ENCODE assay signal across 1 cellular context in the genomic region with DNA sequence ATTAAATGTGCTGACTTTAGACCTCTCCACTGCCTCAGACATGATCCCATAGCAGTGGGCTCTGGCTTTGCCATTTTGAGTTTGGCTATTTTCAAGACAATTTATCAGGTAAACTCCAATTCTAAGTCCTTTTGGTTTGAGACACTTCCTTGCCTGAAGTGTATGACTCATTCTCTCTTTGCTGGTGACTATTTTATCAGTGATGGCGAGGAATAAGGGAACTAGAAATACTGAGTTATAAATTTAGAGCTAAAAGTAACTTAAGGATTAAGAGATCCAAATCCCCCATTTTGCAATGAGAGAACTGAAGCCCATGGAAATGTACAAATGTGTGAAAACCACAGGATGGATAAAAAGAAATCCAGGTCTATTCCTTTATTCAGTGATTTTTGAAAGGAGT.
A peak's percentile ranks its signal among the peaks of the same experiment; 100 is the strongest.
TF ChIP-seq lines count a peak whose summit lies in the region.

No MANE protein-coding gene starts in this region.

TF ChIP-seq in K562, 482 proteins besides CTCF, POLR2A, EP300 and RAD21 (continued from another document and continues in another):
- TF ChIP-seq, protein P1, sequence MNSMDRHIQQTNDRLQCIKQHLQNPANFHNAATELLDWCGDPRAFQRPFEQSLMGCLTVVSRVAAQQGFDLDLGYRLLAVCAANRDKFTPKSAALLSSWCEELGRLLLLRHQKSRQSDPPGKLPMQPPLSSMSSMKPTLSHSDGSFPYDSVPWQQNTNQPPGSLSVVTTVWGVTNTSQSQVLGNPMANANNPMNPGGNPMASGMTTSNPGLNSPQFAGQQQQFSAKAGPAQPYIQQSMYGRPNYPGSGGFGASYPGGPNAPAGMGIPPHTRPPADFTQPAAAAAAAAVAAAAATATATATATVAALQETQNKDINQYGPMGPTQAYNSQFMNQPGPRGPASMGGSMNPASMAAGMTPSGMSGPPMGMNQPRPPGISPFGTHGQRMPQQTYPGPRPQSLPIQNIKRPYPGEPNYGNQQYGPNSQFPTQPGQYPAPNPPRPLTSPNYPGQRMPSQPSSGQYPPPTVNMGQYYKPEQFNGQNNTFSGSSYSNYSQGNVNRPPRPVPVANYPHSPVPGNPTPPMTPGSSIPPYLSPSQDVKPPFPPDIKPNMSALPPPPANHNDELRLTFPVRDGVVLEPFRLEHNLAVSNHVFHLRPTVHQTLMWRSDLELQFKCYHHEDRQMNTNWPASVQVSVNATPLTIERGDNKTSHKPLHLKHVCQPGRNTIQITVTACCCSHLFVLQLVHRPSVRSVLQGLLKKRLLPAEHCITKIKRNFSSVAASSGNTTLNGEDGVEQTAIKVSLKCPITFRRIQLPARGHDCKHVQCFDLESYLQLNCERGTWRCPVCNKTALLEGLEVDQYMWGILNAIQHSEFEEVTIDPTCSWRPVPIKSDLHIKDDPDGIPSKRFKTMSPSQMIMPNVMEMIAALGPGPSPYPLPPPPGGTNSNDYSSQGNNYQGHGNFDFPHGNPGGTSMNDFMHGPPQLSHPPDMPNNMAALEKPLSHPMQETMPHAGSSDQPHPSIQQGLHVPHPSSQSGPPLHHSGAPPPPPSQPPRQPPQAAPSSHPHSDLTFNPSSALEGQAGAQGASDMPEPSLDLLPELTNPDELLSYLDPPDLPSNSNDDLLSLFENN (IDR thresholded peaks at IDR 0.05; ENCODE audit: low read depth in 2 of 2, low read length in 2 of 2) = no peak
- peak; percentile 94 for TF ChIP-seq FOSL1 (tag; conservative IDR thresholded peaks at IDR 0.05)
- TF ChIP-seq, protein P2, sequence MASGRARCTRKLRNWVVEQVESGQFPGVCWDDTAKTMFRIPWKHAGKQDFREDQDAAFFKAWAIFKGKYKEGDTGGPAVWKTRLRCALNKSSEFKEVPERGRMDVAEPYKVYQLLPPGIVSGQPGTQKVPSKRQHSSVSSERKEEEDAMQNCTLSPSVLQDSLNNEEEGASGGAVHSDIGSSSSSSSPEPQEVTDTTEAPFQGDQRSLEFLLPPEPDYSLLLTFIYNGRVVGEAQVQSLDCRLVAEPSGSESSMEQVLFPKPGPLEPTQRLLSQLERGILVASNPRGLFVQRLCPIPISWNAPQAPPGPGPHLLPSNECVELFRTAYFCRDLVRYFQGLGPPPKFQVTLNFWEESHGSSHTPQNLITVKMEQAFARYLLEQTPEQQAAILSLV (tag; IDR thresholded peaks at IDR 0.05) = no peak
- TF ChIP-seq NR3C1 (CRISPR knock-in tag; IDR thresholded peaks at IDR 0.05) = no peak
- peak; percentile 13; the same call in 1 of the 2 replicates for TF ChIP-seq SMARCA4 (IDR thresholded peaks at IDR 0.05)
- TF ChIP-seq, protein P3, sequence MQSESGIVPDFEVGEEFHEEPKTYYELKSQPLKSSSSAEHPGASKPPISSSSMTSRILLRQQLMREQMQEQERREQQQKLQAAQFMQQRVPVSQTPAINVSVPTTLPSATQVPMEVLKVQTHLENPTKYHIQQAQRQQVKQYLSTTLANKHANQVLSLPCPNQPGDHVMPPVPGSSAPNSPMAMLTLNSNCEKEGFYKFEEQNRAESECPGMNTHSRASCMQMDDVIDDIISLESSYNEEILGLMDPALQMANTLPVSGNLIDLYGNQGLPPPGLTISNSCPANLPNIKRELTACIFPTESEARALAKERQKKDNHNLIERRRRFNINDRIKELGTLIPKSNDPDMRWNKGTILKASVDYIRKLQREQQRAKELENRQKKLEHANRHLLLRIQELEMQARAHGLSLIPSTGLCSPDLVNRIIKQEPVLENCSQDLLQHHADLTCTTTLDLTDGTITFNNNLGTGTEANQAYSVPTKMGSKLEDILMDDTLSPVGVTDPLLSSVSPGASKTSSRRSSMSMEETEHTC (IDR thresholded peaks at IDR 0.05) = no peak
- TF ChIP-seq SPI1 (IDR thresholded peaks at IDR 0.05; ENCODE audit: borderline replicate concordance, low read depth, low read length) = peak; percentile 45; the same call in 1 of the 2 replicates
- TF ChIP-seq RBM14 (IDR thresholded peaks at IDR 0.05; ENCODE audit: borderline replicate concordance, insufficient read depth, low read depth, low read length) = no peak
- peak; percentile 31; the same call in 1 of the 2 replicates for TF ChIP-seq ARID1B (IDR thresholded peaks at IDR 0.05)
- TF ChIP-seq, protein P4, sequence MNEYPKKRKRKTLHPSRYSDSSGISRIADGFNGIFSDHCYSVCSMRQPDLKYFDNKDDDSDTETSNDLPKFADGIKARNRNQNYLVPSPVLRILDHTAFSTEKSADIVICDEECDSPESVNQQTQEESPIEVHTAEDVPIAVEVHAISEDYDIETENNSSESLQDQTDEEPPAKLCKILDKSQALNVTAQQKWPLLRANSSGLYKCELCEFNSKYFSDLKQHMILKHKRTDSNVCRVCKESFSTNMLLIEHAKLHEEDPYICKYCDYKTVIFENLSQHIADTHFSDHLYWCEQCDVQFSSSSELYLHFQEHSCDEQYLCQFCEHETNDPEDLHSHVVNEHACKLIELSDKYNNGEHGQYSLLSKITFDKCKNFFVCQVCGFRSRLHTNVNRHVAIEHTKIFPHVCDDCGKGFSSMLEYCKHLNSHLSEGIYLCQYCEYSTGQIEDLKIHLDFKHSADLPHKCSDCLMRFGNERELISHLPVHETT (CRISPR knock-in tag; conservative IDR thresholded peaks at IDR 0.05 in 1 of 2, IDR thresholded peaks at IDR 0.05 in 1 of 2) = no peak
- TF ChIP-seq, protein P5, sequence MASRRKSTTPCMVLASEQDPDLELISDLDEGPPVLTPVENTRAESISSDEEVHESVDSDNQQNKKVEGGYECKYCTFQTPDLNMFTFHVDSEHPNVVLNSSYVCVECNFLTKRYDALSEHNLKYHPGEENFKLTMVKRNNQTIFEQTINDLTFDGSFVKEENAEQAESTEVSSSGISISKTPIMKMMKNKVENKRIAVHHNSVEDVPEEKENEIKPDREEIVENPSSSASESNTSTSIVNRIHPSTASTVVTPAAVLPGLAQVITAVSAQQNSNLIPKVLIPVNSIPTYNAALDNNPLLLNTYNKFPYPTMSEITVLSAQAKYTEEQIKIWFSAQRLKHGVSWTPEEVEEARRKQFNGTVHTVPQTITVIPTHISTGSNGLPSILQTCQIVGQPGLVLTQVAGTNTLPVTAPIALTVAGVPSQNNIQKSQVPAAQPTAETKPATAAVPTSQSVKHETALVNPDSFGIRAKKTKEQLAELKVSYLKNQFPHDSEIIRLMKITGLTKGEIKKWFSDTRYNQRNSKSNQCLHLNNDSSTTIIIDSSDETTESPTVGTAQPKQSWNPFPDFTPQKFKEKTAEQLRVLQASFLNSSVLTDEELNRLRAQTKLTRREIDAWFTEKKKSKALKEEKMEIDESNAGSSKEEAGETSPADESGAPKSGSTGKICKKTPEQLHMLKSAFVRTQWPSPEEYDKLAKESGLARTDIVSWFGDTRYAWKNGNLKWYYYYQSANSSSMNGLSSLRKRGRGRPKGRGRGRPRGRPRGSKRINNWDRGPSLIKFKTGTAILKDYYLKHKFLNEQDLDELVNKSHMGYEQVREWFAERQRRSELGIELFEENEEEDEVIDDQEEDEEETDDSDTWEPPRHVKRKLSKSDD (conservative IDR thresholded peaks at IDR 0.05; ENCODE audit: low read length) = no peak
- no peak for TF ChIP-seq MAFG (tag; conservative IDR thresholded peaks at IDR 0.05)
- TF ChIP-seq JUNB (CRISPR knock-in tag; conservative IDR thresholded peaks at IDR 0.05) = peak; percentile 74; the same call in 1 of the 2 replicates
- TF ChIP-seq, protein P6, sequence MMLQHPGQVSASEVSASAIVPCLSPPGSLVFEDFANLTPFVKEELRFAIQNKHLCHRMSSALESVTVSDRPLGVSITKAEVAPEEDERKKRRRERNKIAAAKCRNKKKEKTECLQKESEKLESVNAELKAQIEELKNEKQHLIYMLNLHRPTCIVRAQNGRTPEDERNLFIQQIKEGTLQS (IDR thresholded peaks at IDR 0.05) = peak; percentile 90
- TF ChIP-seq, protein P6 (CRISPR knock-in tag; conservative IDR thresholded peaks at IDR 0.05) = no peak
- no peak for TF ChIP-seq NR2F6 (CRISPR knock-in tag; IDR thresholded peaks at IDR 0.05)
- TF ChIP-seq NFIX (CRISPR knock-in tag; IDR thresholded peaks at IDR 0.05; ENCODE audit: low read depth) = no peak
- TF ChIP-seq JUN (IDR thresholded peaks at IDR 0.05; ENCODE audit: borderline replicate concordance, low read depth, low read length) = peak; percentile 71
- no peak for TF ChIP-seq JUN (CRISPR knock-in tag; IDR thresholded peaks at IDR 0.05; ENCODE audit: borderline replicate concordance)
- TF ChIP-seq, protein P7, sequence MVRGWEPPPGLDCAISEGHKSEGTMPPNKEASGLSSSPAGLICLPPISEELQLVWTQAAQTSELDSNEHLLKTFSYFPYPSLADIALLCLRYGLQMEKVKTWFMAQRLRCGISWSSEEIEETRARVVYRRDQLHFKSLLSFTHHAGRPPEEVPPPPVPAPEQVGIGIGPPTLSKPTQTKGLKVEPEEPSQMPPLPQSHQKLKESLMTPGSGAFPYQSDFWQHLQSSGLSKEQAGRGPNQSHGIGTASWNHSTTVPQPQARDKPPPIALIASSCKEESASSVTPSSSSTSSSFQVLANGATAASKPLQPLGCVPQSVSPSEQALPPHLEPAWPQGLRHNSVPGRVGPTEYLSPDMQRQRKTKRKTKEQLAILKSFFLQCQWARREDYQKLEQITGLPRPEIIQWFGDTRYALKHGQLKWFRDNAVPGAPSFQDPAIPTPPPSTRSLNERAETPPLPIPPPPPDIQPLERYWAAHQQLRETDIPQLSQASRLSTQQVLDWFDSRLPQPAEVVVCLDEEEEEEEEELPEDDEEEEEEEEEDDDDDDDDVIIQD (CRISPR knock-in tag; IDR thresholded peaks at IDR 0.05) = no peak
- TF ChIP-seq, protein P8, sequence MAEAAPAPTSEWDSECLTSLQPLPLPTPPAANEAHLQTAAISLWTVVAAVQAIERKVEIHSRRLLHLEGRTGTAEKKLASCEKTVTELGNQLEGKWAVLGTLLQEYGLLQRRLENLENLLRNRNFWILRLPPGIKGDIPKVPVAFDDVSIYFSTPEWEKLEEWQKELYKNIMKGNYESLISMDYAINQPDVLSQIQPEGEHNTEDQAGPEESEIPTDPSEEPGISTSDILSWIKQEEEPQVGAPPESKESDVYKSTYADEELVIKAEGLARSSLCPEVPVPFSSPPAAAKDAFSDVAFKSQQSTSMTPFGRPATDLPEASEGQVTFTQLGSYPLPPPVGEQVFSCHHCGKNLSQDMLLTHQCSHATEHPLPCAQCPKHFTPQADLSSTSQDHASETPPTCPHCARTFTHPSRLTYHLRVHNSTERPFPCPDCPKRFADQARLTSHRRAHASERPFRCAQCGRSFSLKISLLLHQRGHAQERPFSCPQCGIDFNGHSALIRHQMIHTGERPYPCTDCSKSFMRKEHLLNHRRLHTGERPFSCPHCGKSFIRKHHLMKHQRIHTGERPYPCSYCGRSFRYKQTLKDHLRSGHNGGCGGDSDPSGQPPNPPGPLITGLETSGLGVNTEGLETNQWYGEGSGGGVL (CRISPR knock-in tag; IDR thresholded peaks at IDR 0.05) = no peak
- TF ChIP-seq PTTG1 (tag; IDR thresholded peaks at IDR 0.05; ENCODE audit: low read depth) = no peak
- no peak for TF ChIP-seq ZNF121 (CRISPR knock-in tag; conservative IDR thresholded peaks at IDR 0.05)
- TF ChIP-seq, protein P9, sequence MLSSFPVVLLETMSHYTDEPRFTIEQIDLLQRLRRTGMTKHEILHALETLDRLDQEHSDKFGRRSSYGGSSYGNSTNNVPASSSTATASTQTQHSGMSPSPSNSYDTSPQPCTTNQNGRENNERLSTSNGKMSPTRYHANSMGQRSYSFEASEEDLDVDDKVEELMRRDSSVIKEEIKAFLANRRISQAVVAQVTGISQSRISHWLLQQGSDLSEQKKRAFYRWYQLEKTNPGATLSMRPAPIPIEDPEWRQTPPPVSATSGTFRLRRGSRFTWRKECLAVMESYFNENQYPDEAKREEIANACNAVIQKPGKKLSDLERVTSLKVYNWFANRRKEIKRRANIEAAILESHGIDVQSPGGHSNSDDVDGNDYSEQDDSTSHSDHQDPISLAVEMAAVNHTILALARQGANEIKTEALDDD (IDR thresholded peaks at IDR 0.05) = peak; percentile 98
- no peak for TF ChIP-seq TAF9B (IDR thresholded peaks at IDR 0.05; ENCODE audit: partially characterized antibody)
- TF ChIP-seq SNIP1 (IDR thresholded peaks at IDR 0.05; ENCODE audit: low read depth) = no peak
- TF ChIP-seq HDAC1 (IDR thresholded peaks at IDR 0.05) = no peak
- peak; percentile 91 for TF ChIP-seq JUND (IDR thresholded peaks at IDR 0.05; ENCODE audit: borderline replicate concordance, low read depth, low read length)
- TF ChIP-seq JUND (tag; IDR thresholded peaks at IDR 0.05; ENCODE audit: borderline replicate concordance, low read depth, low read length) = peak; percentile 91
- TF ChIP-seq, protein P10, sequence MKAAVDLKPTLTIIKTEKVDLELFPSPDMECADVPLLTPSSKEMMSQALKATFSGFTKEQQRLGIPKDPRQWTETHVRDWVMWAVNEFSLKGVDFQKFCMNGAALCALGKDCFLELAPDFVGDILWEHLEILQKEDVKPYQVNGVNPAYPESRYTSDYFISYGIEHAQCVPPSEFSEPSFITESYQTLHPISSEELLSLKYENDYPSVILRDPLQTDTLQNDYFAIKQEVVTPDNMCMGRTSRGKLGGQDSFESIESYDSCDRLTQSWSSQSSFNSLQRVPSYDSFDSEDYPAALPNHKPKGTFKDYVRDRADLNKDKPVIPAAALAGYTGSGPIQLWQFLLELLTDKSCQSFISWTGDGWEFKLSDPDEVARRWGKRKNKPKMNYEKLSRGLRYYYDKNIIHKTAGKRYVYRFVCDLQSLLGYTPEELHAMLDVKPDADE (conservative IDR thresholded peaks at IDR 0.05; ENCODE audit: control insufficient read depth, low read depth, low read length) = no peak
- no peak for TF ChIP-seq ARHGAP35 (IDR thresholded peaks at IDR 0.05; ENCODE audit: partially characterized antibody)
